In genomic region chr20:33392016-33392415, GRCh38 we compare ENCODE assay signal across 1 cellular context.
TF ChIP-seq lines count a peak whose summit lies in the region.

No MANE protein-coding gene starts in this region.

TF ChIP-seq in GM12878, 131 proteins besides CTCF, POLR2A, EP300 and RAD21 (continued from another document):
- no peak for TF ChIP-seq ZBTB4 (CRISPR knock-in tag; IDR thresholded peaks at IDR 0.05)
- peak; percentile 24; the same call in 1 of the 2 replicates for TF ChIP-seq RUNX3 (IDR thresholded peaks at IDR 0.05; ENCODE audit: low read length)
- TF ChIP-seq NBN (IDR thresholded peaks at IDR 0.05) = no peak
